In genomic region chr7:129729511-129729910, GRCh38 we compare ENCODE assay signal across 33 cellular contexts.
"Had no signal": no experiment of that assay in that cellular context is flagged by ENCODE, and none has a peak within 500 bp of the region (broad histone marks: within the 10 kb centered on the region; RNA-seq: fewer than 3 reads in every experiment).

No MANE protein-coding gene starts in this region.

- H3K9me3 ChIP-seq: MG63, Peyer's patch, SJSA1 had no signal

- H3K4me1 Mint-ChIP-seq: activated B cell treated with CpG ODN at 0.5 μM for 24 hours; activated CD4-positive, alpha-beta memory T cell treated with anti-CD3 and anti-CD28 coated beads, Interleukin-2, amount 10 ng/mL, durations not matched to agents 7 days and 5 days; activated CD8-positive, alpha-beta memory T cell treated with anti-CD3 and anti-CD28 coated beads, Interleukin-2, amount 10 ng/mL, durations not matched to agents 7 days and 5 days; activated naive CD8-positive, alpha-beta T cell treated with anti-CD3 and anti-CD28 coated beads for 36 hours; brain had no signal

- H3K4me1 ChIP-seq: SJSA1 had no signal

- DNase-seq: activated B cell treated with CpG ODN at 0.5 μM for 24 hours; activated CD4-positive, alpha-beta memory T cell treated with anti-CD3 and anti-CD28 coated beads, Interleukin-2, amount 10 ng/mL, durations not matched to agents 7 days and 5 days; activated CD4-positive, alpha-beta T cell treated with anti-CD3 and anti-CD28 coated beads for 4 hours; activated CD4-positive, CD25-positive, alpha-beta regulatory T cell treated with anti-CD3 and anti-CD28 coated beads, Interleukin-2, amount 50 U/mL, for 72 hours; activated CD8-positive, alpha-beta memory T cell treated with anti-CD3 and anti-CD28 coated beads for 24 hours; activated CD8-positive, alpha-beta memory T cell treated with anti-CD3 and anti-CD28 coated beads, Interleukin-2, amount 10 ng/mL, durations not matched to agents 7 days and 5 days; activated CD8-positive, alpha-beta memory T cell treated with anti-CD3 and anti-CD28 coated beads, Interleukin-2, amount 50 U/mL, for 48 hours; activated effector memory CD4-positive, alpha-beta T cell treated with Interleukin-2 at 50 U/mL for 16 hours; activated naive CD4-positive, alpha-beta T cell treated with anti-CD3 and anti-CD28 coated beads, Interleukin-2, amount 50 U/mL, for 16 hours; activated naive CD8-positive, alpha-beta T cell treated with anti-CD3 and anti-CD28 coated beads for 36 hours; activated T-cell treated with anti-CD3 and anti-CD28 coated beads, Interleukin-2, amount 50 U/mL, for 1 hour; caudate nucleus; cerebellar nuclear complex; Kasumi-1; KG1; MG63; NCI-H1048; NCI-H1436; NCI-H1694; NCI-H1930; NCI-H2081 treated with DMSO at 0.1 percent for 48 hours; NCI-H524 treated with DMSO at 0.1 percent for 48 hours; RPMI8226; SHP77 treated with DMSO at 0.1 percent for 48 hours; SW 1271; T-helper 1 cell; T-helper 2 cell; T-helper 9 cell had no signal

- H3K27ac Mint-ChIP-seq: activated B cell treated with CpG ODN at 0.5 μM for 24 hours; activated CD4-positive, alpha-beta memory T cell treated with anti-CD3 and anti-CD28 coated beads, Interleukin-2, amount 10 ng/mL, durations not matched to agents 7 days and 5 days; activated CD8-positive, alpha-beta memory T cell treated with anti-CD3 and anti-CD28 coated beads, Interleukin-2, amount 10 ng/mL, durations not matched to agents 7 days and 5 days had no signal

- ATAC-seq: activated CD8-positive, alpha-beta memory T cell treated with anti-CD3 and anti-CD28 coated beads, Interleukin-2, amount 10 ng/mL, durations not matched to agents 7 days and 5 days had no signal

- H3K4me3 Mint-ChIP-seq: activated B cell treated with CpG ODN at 0.5 μM for 24 hours; activated CD4-positive, alpha-beta memory T cell treated with anti-CD3 and anti-CD28 coated beads, Interleukin-2, amount 10 ng/mL, durations not matched to agents 7 days and 5 days; activated CD8-positive, alpha-beta memory T cell treated with anti-CD3 and anti-CD28 coated beads, Interleukin-2, amount 10 ng/mL, durations not matched to agents 7 days and 5 days; activated naive CD8-positive, alpha-beta T cell treated with anti-CD3 and anti-CD28 coated beads for 36 hours; brain had no signal

- H3K4me3 ChIP-seq: MG63, Peyer's patch, SJSA1 had no signal

- H3K9me3 Mint-ChIP-seq: activated B cell treated with CpG ODN at 0.5 μM for 24 hours; activated CD4-positive, alpha-beta memory T cell treated with anti-CD3 and anti-CD28 coated beads, Interleukin-2, amount 10 ng/mL, durations not matched to agents 7 days and 5 days; activated naive CD8-positive, alpha-beta T cell treated with anti-CD3 and anti-CD28 coated beads for 36 hours; brain had no signal

- H3K27ac ChIP-seq: Peyer's patch, SJSA1, VCaP had no signal

- H3K27me3 Mint-ChIP-seq: activated B cell treated with CpG ODN at 0.5 μM for 24 hours; activated CD4-positive, alpha-beta memory T cell treated with anti-CD3 and anti-CD28 coated beads, Interleukin-2, amount 10 ng/mL, durations not matched to agents 7 days and 5 days; activated CD8-positive, alpha-beta memory T cell treated with anti-CD3 and anti-CD28 coated beads, Interleukin-2, amount 10 ng/mL, durations not matched to agents 7 days and 5 days; activated naive CD8-positive, alpha-beta T cell treated with anti-CD3 and anti-CD28 coated beads for 36 hours; brain had no signal

- FAIRE-seq: bronchial epithelial cell had no signal

- H3K27me3 ChIP-seq: MG63, Peyer's patch, SJSA1 had no signal
